Comparison of ENCODE assay signal across 1 cellular context in the genomic region with DNA sequence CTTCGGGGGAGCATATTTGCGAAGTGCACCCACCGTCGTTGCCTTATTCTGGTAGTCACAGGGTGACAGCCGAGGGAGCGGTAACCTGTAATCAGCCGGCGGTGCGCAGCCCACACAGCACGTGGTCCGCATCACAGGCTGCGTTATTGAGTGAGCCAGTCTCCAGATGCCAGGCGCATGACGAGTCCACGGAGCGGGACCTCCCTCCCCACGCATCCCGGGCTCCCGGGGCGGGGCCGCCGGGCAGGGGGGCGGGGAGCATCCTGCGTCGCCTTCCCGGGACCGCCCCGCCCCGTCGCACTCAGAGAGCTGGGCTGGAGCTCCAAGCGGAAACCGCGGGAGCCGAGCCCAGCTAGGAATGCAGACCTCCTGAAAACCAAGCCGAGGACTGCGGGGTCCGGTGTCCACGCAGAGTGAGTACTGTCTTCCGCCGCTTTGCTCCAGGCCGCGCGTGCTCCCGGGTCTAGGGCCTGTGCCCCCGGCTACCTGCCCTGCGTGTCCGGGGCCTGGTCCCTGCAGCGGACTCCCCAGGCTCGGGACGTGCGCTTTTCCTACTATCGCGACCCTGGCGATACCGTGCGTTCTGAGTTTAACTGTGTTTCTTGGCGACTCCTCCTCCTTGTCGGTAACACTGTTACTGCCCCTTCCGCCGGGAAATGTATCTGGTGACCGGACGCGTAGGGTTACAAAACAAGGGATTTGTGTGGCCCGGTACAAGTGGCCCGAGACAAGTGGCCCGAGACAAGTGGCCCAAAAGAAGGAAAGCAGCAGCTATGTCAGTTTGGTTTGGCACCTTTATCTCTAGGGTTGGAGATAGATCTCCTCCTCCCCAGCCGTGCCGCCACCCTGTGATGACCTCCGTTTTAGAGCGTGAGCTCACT.
TF ChIP-seq lines count a peak whose summit lies in the region.

No MANE protein-coding gene starts in this region.

TF ChIP-seq in K562, 482 proteins besides CTCF, POLR2A, EP300 and RAD21 (continued from another document and continues in another):
- TF ChIP-seq PBX2 (CRISPR knock-in tag; IDR thresholded peaks at IDR 0.05; ENCODE audit: low read depth) (no peak), PBX2 (tag; conservative IDR thresholded peaks at IDR 0.05; ENCODE audit: low read depth) (no peak), YY1 (IDR thresholded peaks at IDR 0.05; ENCODE audit: borderline replicate concordance in 1 of 3, control insufficient read depth in 1 of 3, extremely low read depth in 1 of 3, insufficient read depth in 3 of 3, insufficient read length in 1 of 3, insufficient replicate concordance in 2 of 3, low read depth in 1 of 3, low read length in 2 of 3) (peak in 1 of 3 experiments; percentile 43), ZFX (CRISPR knock-in tag; IDR thresholded peaks at IDR 0.05) (peak; percentile 98), RERE (CRISPR knock-in tag; IDR thresholded peaks at IDR 0.05; ENCODE audit: borderline replicate concordance) (no peak; the same call in 1 of the 2 replicates), GATA2 (CRISPR knock-in tag; IDR thresholded peaks at IDR 0.05) (no peak), PCBP1 (IDR thresholded peaks at IDR 0.05; ENCODE audit: low read depth, low read length, poor library complexity, severe bottlenecking) (no peak), ZNF143 (CRISPR knock-in tag; IDR thresholded peaks at IDR 0.05) (no peak), ZBTB5 (IDR thresholded peaks at IDR 0.05) (no peak), ZBTB2 (IDR thresholded peaks at IDR 0.05) (peak; percentile 69; the same call in 1 of the 2 replicates), ZC3H4 (CRISPR knock-in tag; IDR thresholded peaks at IDR 0.05; ENCODE audit: borderline replicate concordance) (peak; percentile 46; the same call in 1 of the 2 replicates), TOE1 (IDR thresholded peaks at IDR 0.05; ENCODE audit: borderline replicate concordance) (peak; percentile 60; the same call in 1 of the 2 replicates), TOE1 (CRISPR knock-in tag; IDR thresholded peaks at IDR 0.05; ENCODE audit: borderline replicate concordance, low read depth) (peak; percentile 80; the same call in 1 of the 2 replicates), RBBP5 (IDR thresholded peaks at IDR 0.05; ENCODE audit: borderline replicate concordance, insufficient read depth, low read length, poor library complexity, severe bottlenecking) (peak; percentile 85), IFI16 (CRISPR knock-in tag; IDR thresholded peaks at IDR 0.05) (no peak), MEF2D (tag; conservative IDR thresholded peaks at IDR 0.05; ENCODE audit: low read depth) (no peak; the same call in 1 of the 2 replicates), ZKSCAN1 (IDR thresholded peaks at IDR 0.05; ENCODE audit: low read depth, low read length) (0 out of 2 replicates have a peak, but pooled peaks have one; percentile 9), ZNF197 (CRISPR knock-in tag; IDR thresholded peaks at IDR 0.05; ENCODE audit: low read depth) (no peak), PTTG1 (tag; IDR thresholded peaks at IDR 0.05; ENCODE audit: low read depth) (no peak), ELF2 (CRISPR knock-in tag; IDR thresholded peaks at IDR 0.05) (no peak), HNRNPLL (IDR thresholded peaks at IDR 0.05; ENCODE audit: low read depth, low read length, poor library complexity, severe bottlenecking) (peak; percentile 63), NR2C2 (CRISPR knock-in tag; IDR thresholded peaks at IDR 0.05) (peak; percentile 59; the same call in 1 of the 2 replicates), NR2C2 (tag; IDR thresholded peaks at IDR 0.05) (peak; percentile 93), HMG20A (CRISPR knock-in tag; conservative IDR thresholded peaks at IDR 0.05) (no peak), ZNF780A (CRISPR knock-in tag; IDR thresholded peaks at IDR 0.05) (no peak), BMI1 (IDR thresholded peaks at IDR 0.05; ENCODE audit: low read length) (no peak), ZNF133 (CRISPR knock-in tag; IDR thresholded peaks at IDR 0.05) (no peak), CREB1 (IDR thresholded peaks at IDR 0.05) (peak; percentile 54; the same call in 1 of the 2 replicates), CREB1 (CRISPR knock-in tag; IDR thresholded peaks at IDR 0.05) (peak; percentile 79), ZBTB8A (IDR thresholded peaks at IDR 0.05; ENCODE audit: partially characterized antibody) (no peak), NUFIP1 (IDR thresholded peaks at IDR 0.05; ENCODE audit: partially characterized antibody) (no peak), KDM4B (IDR thresholded peaks at IDR 0.05; ENCODE audit: borderline replicate concordance in 2 of 2, low read depth in 1 of 2) (0 out of 4 replicates have a peak, but pooled peaks of 1 of the 2 experiments have one; percentile 56), LCOR (CRISPR knock-in tag; IDR thresholded peaks at IDR 0.05) (no peak), GTF2E2 (tag; IDR thresholded peaks at IDR 0.05) (peak; percentile 86; the same call in 1 of the 2 replicates), POU5F1 (IDR thresholded peaks at IDR 0.05; ENCODE audit: borderline replicate concordance, low read depth, low read length, partially characterized antibody) (no peak), ADNP (tag; IDR thresholded peaks at IDR 0.05) (no peak), PYGO2 (tag; IDR thresholded peaks at IDR 0.05) (no peak), CEBPG (CRISPR knock-in tag; IDR thresholded peaks at IDR 0.05) (no peak), CEBPG (tag; conservative IDR thresholded peaks at IDR 0.05 in 1 of 2, IDR thresholded peaks at IDR 0.05 in 1 of 2) (no peak), ZNF165 (CRISPR knock-in tag; IDR thresholded peaks at IDR 0.05; ENCODE audit: borderline replicate concordance) (no peak), NFYB (IDR thresholded peaks at IDR 0.05; ENCODE audit: extremely low read depth, insufficient read length) (no peak), PHF8 (IDR thresholded peaks at IDR 0.05; ENCODE audit: borderline replicate concordance, low read length) (peak; percentile 92), JUNB (CRISPR knock-in tag; conservative IDR thresholded peaks at IDR 0.05) (no peak), NCOA4 (IDR thresholded peaks at IDR 0.05; ENCODE audit: partially characterized antibody) (no peak), MTA2 (IDR thresholded peaks at IDR 0.05; ENCODE audit: low read depth) (no peak)
- TF ChIP-seq, protein P1, sequence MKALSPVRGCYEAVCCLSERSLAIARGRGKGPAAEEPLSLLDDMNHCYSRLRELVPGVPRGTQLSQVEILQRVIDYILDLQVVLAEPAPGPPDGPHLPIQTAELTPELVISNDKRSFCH (CRISPR knock-in tag; IDR thresholded peaks at IDR 0.05) = no peak
- TF ChIP-seq, protein P1 (tag; IDR thresholded peaks at IDR 0.05) = peak; percentile 46; the same call in 1 of the 2 replicates
- TF ChIP-seq, protein P2, sequence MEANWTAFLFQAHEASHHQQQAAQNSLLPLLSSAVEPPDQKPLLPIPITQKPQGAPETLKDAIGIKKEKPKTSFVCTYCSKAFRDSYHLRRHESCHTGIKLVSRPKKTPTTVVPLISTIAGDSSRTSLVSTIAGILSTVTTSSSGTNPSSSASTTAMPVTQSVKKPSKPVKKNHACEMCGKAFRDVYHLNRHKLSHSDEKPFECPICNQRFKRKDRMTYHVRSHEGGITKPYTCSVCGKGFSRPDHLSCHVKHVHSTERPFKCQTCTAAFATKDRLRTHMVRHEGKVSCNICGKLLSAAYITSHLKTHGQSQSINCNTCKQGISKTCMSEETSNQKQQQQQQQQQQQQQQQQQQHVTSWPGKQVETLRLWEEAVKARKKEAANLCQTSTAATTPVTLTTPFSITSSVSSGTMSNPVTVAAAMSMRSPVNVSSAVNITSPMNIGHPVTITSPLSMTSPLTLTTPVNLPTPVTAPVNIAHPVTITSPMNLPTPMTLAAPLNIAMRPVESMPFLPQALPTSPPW (CRISPR knock-in tag; IDR thresholded peaks at IDR 0.05) = peak; percentile 88
- TF ChIP-seq, protein P3, sequence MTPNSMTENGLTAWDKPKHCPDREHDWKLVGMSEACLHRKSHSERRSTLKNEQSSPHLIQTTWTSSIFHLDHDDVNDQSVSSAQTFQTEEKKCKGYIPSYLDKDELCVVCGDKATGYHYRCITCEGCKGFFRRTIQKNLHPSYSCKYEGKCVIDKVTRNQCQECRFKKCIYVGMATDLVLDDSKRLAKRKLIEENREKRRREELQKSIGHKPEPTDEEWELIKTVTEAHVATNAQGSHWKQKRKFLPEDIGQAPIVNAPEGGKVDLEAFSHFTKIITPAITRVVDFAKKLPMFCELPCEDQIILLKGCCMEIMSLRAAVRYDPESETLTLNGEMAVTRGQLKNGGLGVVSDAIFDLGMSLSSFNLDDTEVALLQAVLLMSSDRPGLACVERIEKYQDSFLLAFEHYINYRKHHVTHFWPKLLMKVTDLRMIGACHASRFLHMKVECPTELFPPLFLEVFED (CRISPR knock-in tag; conservative IDR thresholded peaks at IDR 0.05) = no peak
